In the genomic region with DNA sequence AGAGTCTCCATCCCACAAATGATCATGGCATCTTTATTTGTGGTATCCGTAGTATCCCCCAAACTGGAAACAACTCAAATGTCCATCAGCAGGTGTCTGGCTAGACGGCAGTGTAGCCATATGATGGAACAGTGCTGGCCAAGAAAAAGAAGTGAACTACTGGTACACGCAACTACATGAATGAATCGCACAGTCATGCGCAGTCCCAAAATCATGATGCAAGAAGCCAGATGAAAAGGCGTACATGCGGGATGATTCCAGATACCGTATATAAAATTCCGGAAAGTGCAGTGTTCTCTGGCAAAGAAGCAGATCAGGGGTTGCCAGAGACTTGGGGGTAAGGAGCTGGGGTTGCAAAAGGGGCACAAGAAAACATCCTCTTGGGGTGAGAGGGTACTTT, we compare ENCODE assay signal across 12 cellular contexts.
"Had no signal": no experiment of that assay in that cellular context is flagged by ENCODE, and none has a peak within 500 bp of the region (broad histone marks: within the 10 kb centered on the region; RNA-seq: fewer than 3 reads in every experiment).

No MANE protein-coding gene starts in this region.

- ATAC-seq: mucosa of descending colon; natural killer cell treated with Interleukin-12 subunit alpha and Interleukin-12 subunit beta and Interleukin-15 and Interleukin-18, amount 100 ng/mL, for 72 hours; stimulated activated memory B cell treated with anti-CD40 and anti-IgM and Interleukin-4, amounts not matched to agents 10 μg/mL and 1 μg/mL and 100 μg/mL, for 72 hours; WTC11 had no signal

- H3K4me3 Mint-ChIP-seq: activated naive CD4-positive, alpha-beta T cell treated with anti-CD3 and anti-CD28 coated beads for 36 hours; central memory CD8-positive, alpha-beta T cell; endodermal cell; natural killer cell treated with Interleukin-12 subunit alpha and Interleukin-12 subunit beta and Interleukin-15 and Interleukin-18, amount 100 ng/mL, for 72 hours; stimulated activated memory B cell treated with anti-CD40 and anti-IgM and Interleukin-4, amounts not matched to agents 10 μg/mL and 1 μg/mL and 100 μg/mL, for 72 hours; T-helper 1 cell treated with Interleukin-12 subunit alpha and Interleukin-12 subunit beta and Interleukin-4 antibody, amounts not matched to agents 30 μg/mL and 1 μg/mL, for 36 hours; type B pancreatic cell; WTC11 had no signal

- H3K4me1 Mint-ChIP-seq: central memory CD8-positive, alpha-beta T cell; stimulated activated memory B cell treated with anti-CD40 and anti-IgM and Interleukin-4, amounts not matched to agents 10 μg/mL and 1 μg/mL and 100 μg/mL, for 72 hours had no signal

- H3K9me3 Mint-ChIP-seq: activated naive CD4-positive, alpha-beta T cell treated with anti-CD3 and anti-CD28 coated beads for 36 hours; central memory CD8-positive, alpha-beta T cell; endodermal cell; natural killer cell treated with Interleukin-12 subunit alpha and Interleukin-12 subunit beta and Interleukin-15 and Interleukin-18, amount 100 ng/mL, for 72 hours; stimulated activated memory B cell treated with anti-CD40 and anti-IgM and Interleukin-4, amounts not matched to agents 10 μg/mL and 1 μg/mL and 100 μg/mL, for 72 hours; T-helper 1 cell treated with Interleukin-12 subunit alpha and Interleukin-12 subunit beta and Interleukin-4 antibody, amounts not matched to agents 30 μg/mL and 1 μg/mL, for 36 hours; type B pancreatic cell; WTC11 had no signal

- H3K9me3 ChIP-seq: mucosa of descending colon had no signal

- DNase-seq: activated CD4-positive, alpha-beta T cell treated with anti-CD3 and anti-CD28 coated beads for 48 hours; activated naive CD4-positive, alpha-beta T cell treated with anti-CD3 and anti-CD28 coated beads for 36 hours; endodermal cell; mucosa of descending colon; occipital lobe; retina had no signal

- H3K36me3 Mint-ChIP-seq: natural killer cell treated with Interleukin-12 subunit alpha and Interleukin-12 subunit beta and Interleukin-15 and Interleukin-18, amount 100 ng/mL, for 72 hours; stimulated activated memory B cell treated with anti-CD40 and anti-IgM and Interleukin-4, amounts not matched to agents 10 μg/mL and 1 μg/mL and 100 μg/mL, for 72 hours; WTC11 had no signal

- H3K4me3 ChIP-seq: mucosa of descending colon had no signal

- H3K27me3 Mint-ChIP-seq: type B pancreatic cell had no signal

- H3K27ac Mint-ChIP-seq: activated naive CD4-positive, alpha-beta T cell treated with anti-CD3 and anti-CD28 coated beads for 36 hours; endodermal cell; natural killer cell treated with Interleukin-12 subunit alpha and Interleukin-12 subunit beta and Interleukin-15 and Interleukin-18, amount 100 ng/mL, for 72 hours; stimulated activated memory B cell treated with anti-CD40 and anti-IgM and Interleukin-4, amounts not matched to agents 10 μg/mL and 1 μg/mL and 100 μg/mL, for 72 hours; T-helper 1 cell treated with Interleukin-12 subunit alpha and Interleukin-12 subunit beta and Interleukin-4 antibody, amounts not matched to agents 30 μg/mL and 1 μg/mL, for 36 hours had no signal
